8 cellular contexts compared by ENCODE assay signal in genomic region chr6:135088818-135089809, GRCh38. TPM values are rescaled to one million over a fixed set of nuclear protein-coding genes. Genes with fewer than 3 reads are reported as not detected.
DNase-seq lines count a peak whose midpoint lies in the region; ATAC-seq and TF ChIP-seq lines count a peak whose summit lies in the region.

No MANE protein-coding gene starts in this region.

- ATAC-seq in GM21825 (IDR thresholded peaks at IDR 0.05; ENCODE audit: unreplicated experiment) (peak; percentile 68), T-helper 17 cell (peak; percentile 75)

- POLR2A ChIA-PET in MCF 10A (lab: Yijun Ruan, JAX): no interaction called here

- peak; percentile 77 for DNase-seq in MCF 10A (ENCODE audit: unreplicated experiment)
- no peak for DNase-seq in breast epithelium (ENCODE audit: low spot score in 2 of 2)
- peak; percentile 23 for DNase-seq in HuH-7.5 (ENCODE audit: low spot score)
- no peak for DNase-seq in T-helper 17 cell
- DNase-seq in fibroblast of mammary gland (ENCODE audit: low read depth): peak; percentile 85
- no peak for DNase-seq in DMS153 treated with DMSO at 0.1 percent for 48 hours (lab: John Stamatoyannopoulos, UW; ENCODE audit: unreplicated experiment)

- no peak for TF ChIP-seq POLR2A in breast epithelium (IDR thresholded peaks at IDR 0.05)

- no peaks in the 10 kb centered on the region for H3K27me3 ChIP-seq in breast epithelium

- H3K27ac ChIP-seq in breast epithelium: no peak overlapping the region

- TF ChIP-seq CTCF in MCF 10A (IDR thresholded peaks at IDR 0.05; ENCODE audit: unreplicated experiment): peak; percentile 43
- TF ChIP-seq CTCF in breast epithelium (IDR thresholded peaks at IDR 0.05): peak in 1 of 3 donors; percentile 23
- TF ChIP-seq CTCF in fibroblast of mammary gland (conservative IDR thresholded peaks at IDR 0.05; ENCODE audit: control insufficient read depth, insufficient read depth, low read depth, low read length): peak; percentile 56

- H3K4me1 Mint-ChIP-seq in MCF 10A (ENCODE audit: insufficient read depth, unreplicated experiment) (no peaks in the 10 kb centered on the region), T-helper 17 cell (peaks cover 28% of the 10 kb centered on the region)
- H3K4me1 Mint-ChIP-seq in stimulated activated naive CD8-positive, alpha-beta T cell treated with anti-CD3 and anti-CD28 coated beads, Interleukin-15, Interleukin-2, amounts not matched to agents 100 ng/mL and 50 ng/mL, for 24 hours (ENCODE audit: low read depth): peaks cover 97% of the 10 kb centered on the region

- no peaks in the 10 kb centered on the region for H3K9me3 Mint-ChIP-seq in MCF 10A (ENCODE audit: unreplicated experiment)
- H3K9me3 Mint-ChIP-seq in stimulated activated naive CD8-positive, alpha-beta T cell treated with anti-CD3 and anti-CD28 coated beads, Interleukin-15, Interleukin-2, amounts not matched to agents 100 ng/mL and 50 ng/mL, for 24 hours: no peaks in the 10 kb centered on the region

- H3K27ac Mint-ChIP-seq in MCF 10A (ENCODE audit: low read depth, unreplicated experiment): no peak overlapping the region
- H3K27ac Mint-ChIP-seq in T-helper 17 cell: peak overlapping the region; percentile 49
- peak overlapping the region; percentile 98 for H3K27ac Mint-ChIP-seq in stimulated activated naive CD8-positive, alpha-beta T cell treated with anti-CD3 and anti-CD28 coated beads, Interleukin-15, Interleukin-2, amounts not matched to agents 100 ng/mL and 50 ng/mL, for 24 hours

- H3K36me3 ChIP-seq in breast epithelium: no peaks in the 10 kb centered on the region

- H3K36me3 Mint-ChIP-seq in MCF 10A (ENCODE audit: insufficient read depth, unreplicated experiment): no peaks in the 10 kb centered on the region
- H3K36me3 Mint-ChIP-seq in T-helper 17 cell (ENCODE audit: low read depth): no peaks in the 10 kb centered on the region
- H3K36me3 Mint-ChIP-seq in stimulated activated naive CD8-positive, alpha-beta T cell treated with anti-CD3 and anti-CD28 coated beads, Interleukin-15, Interleukin-2, amounts not matched to agents 100 ng/mL and 50 ng/mL, for 24 hours (ENCODE audit: low read depth): no peaks in the 10 kb centered on the region

- CTCF ChIA-PET in MCF 10A (lab: Yijun Ruan, JAX): interaction anchor here (0.6 to 0.7 kb wide), 2 partner anchors 168 to 232 kb away, joined by 3 read pairs; no protein-coding TSS in a partner anchor

- no peaks in the 10 kb centered on the region for H3K4me1 ChIP-seq in breast epithelium

- intact Hi-C loops in MCF 10A (cut with micrococcal nuclease) (no loop called here), breast epithelium (cut with DNase I; ENCODE audit: low total_unique reads) (no loop called here)

- H3K9me3 ChIP-seq in breast epithelium: no peaks in the 10 kb centered on the region
- no peaks in the 10 kb centered on the region for H3K9me3 ChIP-seq in T-helper 17 cell (ENCODE audit: control insufficient read depth, low read length, poor library complexity, severe bottlenecking)

- no TSS peak for BruUV-seq in MCF 10A (replicated peaks; lab: Mats Ljungman, UMichigan)

- H3K4me3 ChIP-seq in breast epithelium (no peak overlapping the region), fibroblast of mammary gland (ENCODE audit: control insufficient read depth, low read depth, low read length) (no peak overlapping the region)

- H3K4me3 Mint-ChIP-seq in MCF 10A (ENCODE audit: unreplicated experiment) (no peak overlapping the region), T-helper 17 cell (peak overlapping the region; percentile 83)
- H3K4me3 Mint-ChIP-seq in stimulated activated naive CD8-positive, alpha-beta T cell treated with anti-CD3 and anti-CD28 coated beads, Interleukin-15, Interleukin-2, amounts not matched to agents 100 ng/mL and 50 ng/mL, for 24 hours: peak overlapping the region; percentile 66

- peaks cover 15% of the 10 kb centered on the region for H3K27me3 Mint-ChIP-seq in MCF 10A (ENCODE audit: insufficient read depth, unreplicated experiment)
- peaks cover 4% of the 10 kb centered on the region for H3K27me3 Mint-ChIP-seq in T-helper 17 cell
- H3K27me3 Mint-ChIP-seq in stimulated activated naive CD8-positive, alpha-beta T cell treated with anti-CD3 and anti-CD28 coated beads, Interleukin-15, Interleukin-2, amounts not matched to agents 100 ng/mL and 50 ng/mL, for 24 hours: no peaks in the 10 kb centered on the region

RNA-seq across cellular contexts. Expression of gene HBS1L, which starts 34.5 kb away (rescaled TPM):
- 97.0 and 102 TPM in 2 replicates for total RNA-seq in MCF 10A (2022)
- total RNA-seq in breast epithelium: 10 to 100 TPM; 42.0 to 55.5 (median 52.0) TPM
- total RNA-seq in T-helper 17 cell: 10 to 100 TPM; 72.1 to 94.0 TPM

Comparison
In these comparisons a context has a peak if more than half of its experiments do, and no peak if none do; other contexts are left out.
1. DNase-seq: peak in MCF 10A (single experiment), HuH-7.5 (single experiment) and fibroblast of mammary gland (single experiment); none in breast epithelium (0 of 2), T-helper 17 cell (0 of 3) and DMS153 treated with DMSO at 0.1 percent for 48 hours (single experiment).